ENCODE assay signal across 15 cellular contexts in the genomic region with DNA sequence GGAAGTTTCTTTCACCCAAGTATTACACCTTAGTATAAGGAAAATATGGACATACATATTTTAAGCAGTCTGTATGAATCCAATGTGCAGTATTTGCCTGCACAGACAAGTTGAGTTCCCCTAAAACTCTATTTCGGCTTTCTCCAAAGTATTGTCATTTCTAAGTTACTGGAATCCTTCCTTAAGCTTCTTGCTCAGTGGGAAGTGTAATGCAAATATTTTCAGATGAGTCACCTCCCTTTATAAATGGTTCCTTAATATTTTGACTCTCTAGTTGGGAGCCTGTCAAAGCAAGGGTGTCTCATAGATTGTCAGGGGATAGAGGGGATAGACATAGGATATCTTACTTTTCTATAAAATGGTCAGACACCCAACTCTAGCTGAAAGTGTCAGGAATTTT.
A peak's percentile ranks its signal among the peaks of the same experiment; 100 is the strongest.
DNase-seq lines count a peak whose midpoint lies in the region; ATAC-seq, FAIRE-seq and TF ChIP-seq lines count a peak whose summit lies in the region.
"Had no signal": no experiment of that assay in that cellular context is flagged by ENCODE, and none has a peak within 500 bp of the region (broad histone marks: within the 10 kb centered on the region; RNA-seq: fewer than 3 reads in every experiment).

No MANE protein-coding gene starts in this region.

- H3K4me1 ChIP-seq in suprapubic skin: no peaks in the 10 kb centered on the region
- H3K4me1 ChIP-seq in HepG2 (ENCODE audit: insufficient read depth, low read length): no peaks in the 10 kb centered on the region

- intact Hi-C loops in HepG2 (cut with micrococcal nuclease; ENCODE audit: unreplicated experiment): no loop called here

- no peaks in the 10 kb centered on the region for H3K79me2 ChIP-seq in HepG2 (ENCODE audit: insufficient read depth, low read length)

- POLR2A ChIA-PET in HepG2 (lab: Yijun Ruan, JAX): no interaction called here

- CTCF ChIA-PET in HepG2 (lab: Yijun Ruan, JAX; ENCODE audit: low intra/inter-chr PET ratio, low total read pairs): no interaction called here

- no peak overlapping the region for H3K9ac ChIP-seq in HepG2 (ENCODE audit: insufficient read depth, low read depth, low read length)

- H4K20me1 ChIP-seq in HepG2 (ENCODE audit: insufficient read depth, low read length): no peaks in the 10 kb centered on the region

- no peak for TF ChIP-seq RAD21 in HepG2 (CRISPR knock-in tag; IDR thresholded peaks at IDR 0.05)

- H3K27me3 ChIP-seq in suprapubic skin: no peaks in the 10 kb centered on the region
- H3K27me3 ChIP-seq in HepG2 (ENCODE audit: control insufficient read depth in 1 of 2, insufficient read depth in 2 of 2, low read length in 2 of 2): no peaks in the 10 kb centered on the region

- in situ Hi-C loops in HepG2 (cut with HindIII; ENCODE audit: extremely low pct_ligation_motif_present, low pct_unique_long_range_greater_than_20kb): no loop called here

- H3K9me3 ChIP-seq in suprapubic skin (no peaks in the 10 kb centered on the region), HepG2 (ENCODE audit: low read length) (no peaks in the 10 kb centered on the region)

- 53% methylated on average over 1 of the region's 1 CpG for WGBS in suprapubic skin
- 0% methylated on average over 1 of the region's 1 CpG for WGBS in HepG2 (ENCODE audit: low lambda C conversion rate)

- no peak overlapping the region for H3K4me3 ChIP-seq in epithelial cell of esophagus (ENCODE audit: low read length)
- H3K4me3 ChIP-seq in suprapubic skin: no peak overlapping the region
- no peak overlapping the region for H3K4me3 ChIP-seq in HepG2 (replicated peaks in 1 of 3; ENCODE audit: insufficient read depth in 1 of 3, low read depth in 2 of 3, low read length in 3 of 3)

- TF ChIP-seq EP300 in suprapubic skin (IDR thresholded peaks at IDR 0.05): no peak
- no peak for TF ChIP-seq EP300 in HepG2 (IDR thresholded peaks at IDR 0.05; ENCODE audit: low read depth in 2 of 2, low read length in 2 of 2)
- TF ChIP-seq EP300 in HepG2 (CRISPR knock-in tag; IDR thresholded peaks at IDR 0.05; ENCODE audit: borderline replicate concordance): no peak

- TF ChIP-seq POLR2A in suprapubic skin (IDR thresholded peaks at IDR 0.05): no peak
- TF ChIP-seq POLR2A in HepG2 (IDR thresholded peaks at IDR 0.05; ENCODE audit: insufficient read depth in 1 of 2, low read depth in 2 of 2, low read length in 2 of 2): no peak

- no peak overlapping the region for H3K27ac ChIP-seq in suprapubic skin
- no peak overlapping the region for H3K27ac ChIP-seq in HepG2 (ENCODE audit: extremely low read length, insufficient read depth, low read length)
- H3K27ac ChIP-seq: HL-60 had no signal

- H3K4me2 ChIP-seq in HepG2 (ENCODE audit: low read depth, low read length): no peak overlapping the region

- BruUV-seq in HepG2 (replicated peaks; lab: Mats Ljungman, UMichigan): no TSS peak

- H3K36me3 ChIP-seq in suprapubic skin (no peaks in the 10 kb centered on the region), HepG2 (replicated peaks in 1 of 2; ENCODE audit: control insufficient read depth in 1 of 2, insufficient read depth in 2 of 2, low read length in 2 of 2) (no peaks in the 10 kb centered on the region)

- ATAC-seq in GM19035 (IDR thresholded peaks at IDR 0.05; ENCODE audit: unreplicated experiment): no peak
- no peak for ATAC-seq in HepG2

- TF ChIP-seq CTCF in epithelial cell of esophagus (IDR thresholded peaks at IDR 0.05; ENCODE audit: insufficient read depth, low read depth, low read length, missing control alignments) (no peak), suprapubic skin (IDR thresholded peaks at IDR 0.05) (no peak), HepG2 (CRISPR knock-in tag; IDR thresholded peaks at IDR 0.05) (no peak)

- H2AFZ ChIP-seq in HepG2 (ENCODE audit: low read length): no peak overlapping the region

- DNase-seq in HT1080 (ENCODE audit: low read depth): peak; percentile 8
- DNase-seq in astrocyte of the hippocampus (ENCODE audit: low read depth, low spot score): peak; percentile 13
- DNase-seq in epithelial cell of esophagus (ENCODE audit: low read depth): peak; percentile 42
- peak; percentile 0 for DNase-seq in non-pigmented ciliary epithelial cell (ENCODE audit: low read depth)
- no peak for DNase-seq in suprapubic skin (ENCODE audit: low spot score in 2 of 2)
- DNase-seq in activated effector memory CD4-positive, alpha-beta T cell treated with Interleukin-2 at 50 U/mL for 16 hours: no peak
- no peak for DNase-seq in HepG2 (ENCODE audit: low spot score)
- DNase-seq: CD4-positive, alpha-beta T cell; DMS79; HCEC 1CT; HFFc6 had no signal

- FAIRE-seq in HepG2 (lab: Jason Lieb, UNC): no peak
- FAIRE-seq: A204.1, GM12891 had no signal

TF ChIP-seq in HepG2, 621 proteins besides CTCF, POLR2A, EP300 and RAD21:
- TF ChIP-seq SATB2 (CRISPR knock-in tag; IDR thresholded peaks at IDR 0.05): no peak
- TF ChIP-seq ZNF550 (CRISPR knock-in tag; IDR thresholded peaks at IDR 0.05; ENCODE audit: borderline replicate concordance): no peak
- TF ChIP-seq ZSCAN25 (CRISPR knock-in tag; IDR thresholded peaks at IDR 0.05): no peak
- no peak for TF ChIP-seq SP4 (CRISPR knock-in tag; IDR thresholded peaks at IDR 0.05)
- TF ChIP-seq ZBTB21 (CRISPR knock-in tag; IDR thresholded peaks at IDR 0.05): no peak

Comparison
In these comparisons a context has a peak if more than half of its experiments do, and no peak if none do; other contexts are left out.
1. DNase-seq: peak in HT1080 (single experiment), astrocyte of the hippocampus (single experiment), epithelial cell of esophagus (single experiment) and non-pigmented ciliary epithelial cell (single experiment); none in suprapubic skin (0 of 2), activated effector memory CD4-positive, alpha-beta T cell treated with Interleukin-2 at 50 U/mL for 16 hours (single experiment) and HepG2 (single experiment).